Comparison of ENCODE assay signal across 21 cellular contexts in genomic region chr1:65512967-65513777, GRCh38.
DNase-seq lines count a peak whose midpoint lies in the region; ATAC-seq, FAIRE-seq and TF ChIP-seq lines count a peak whose summit lies in the region.
"Had no signal": no experiment of that assay in that cellular context is flagged by ENCODE, and none has a peak within 500 bp of the region (broad histone marks: within the 10 kb centered on the region; RNA-seq: fewer than 3 reads in every experiment).

No MANE protein-coding gene starts in this region.

- DNase-seq in H54 (ENCODE audit: insufficient read length, low spot score): no peak
- DNase-seq in bronchial epithelial cell (ENCODE audit: low read depth): peak; percentile 17
- peak in 1 of 3 donors; percentile 58 for DNase-seq in right lobe of liver
- no peak for DNase-seq in HTR-8/SVneo (ENCODE audit: insufficient read length, low spot score)
- no peak for DNase-seq in NCI-H1694 (lab: John Stamatoyannopoulos, UW)
- DNase-seq in activated CD4-positive, alpha-beta memory T cell treated with anti-CD3 and anti-CD28 coated beads, Interleukin-2, amount 10 ng/mL, durations not matched to agents 7 days and 5 days: no peak
- no peak for DNase-seq in OCI-LY7 (ENCODE audit: low spot score)
- DNase-seq: activated T-cell treated with anti-CD3 and anti-CD28 coated beads, Interleukin-2, amount 50 U/mL, for 48 hours; DMS79 treated with DMSO at 0.1 percent for 48 hours; erythroblast; H7; NCI-H1417; NCI-H2171 treated with DMSO at 0.1 percent for 48 hours; ovary had no signal

- no peaks in the 10 kb centered on the region for H3K9me3 Mint-ChIP-seq in activated CD4-positive, alpha-beta memory T cell treated with anti-CD3 and anti-CD28 coated beads, Interleukin-2, amount 10 ng/mL, durations not matched to agents 7 days and 5 days
- H3K9me3 Mint-ChIP-seq: activated naive CD4-positive, alpha-beta T cell treated with anti-CD3 and anti-CD28 coated beads, Interleukin-2, amount 50 U/mL, for 24 hours had no signal

- H3K4me3 ChIP-seq in bronchial epithelial cell (ENCODE audit: low read depth, low read length) (no peak overlapping the region), right lobe of liver (no peak overlapping the region), OCI-LY7 (ENCODE audit: low read depth, low read length, poor library complexity, severe bottlenecking) (no peak overlapping the region)
- H3K4me3 ChIP-seq: body of pancreas, lung, ovary, thoracic aorta had no signal

- H3K36me3 ChIP-seq in bronchial epithelial cell (ENCODE audit: control insufficient read depth, insufficient read depth, low read length): no peaks in the 10 kb centered on the region
- H3K36me3 ChIP-seq in right lobe of liver: no peaks in the 10 kb centered on the region
- H3K36me3 ChIP-seq in OCI-LY7 (ENCODE audit: insufficient read depth, low read length): no peaks in the 10 kb centered on the region
- H3K36me3 ChIP-seq: ovary, thoracic aorta had no signal

- H3K4me3 Mint-ChIP-seq in activated CD4-positive, alpha-beta memory T cell treated with anti-CD3 and anti-CD28 coated beads, Interleukin-2, amount 10 ng/mL, durations not matched to agents 7 days and 5 days: no peak overlapping the region
- H3K4me3 Mint-ChIP-seq: activated naive CD4-positive, alpha-beta T cell treated with anti-CD3 and anti-CD28 coated beads, Interleukin-2, amount 50 U/mL, for 24 hours had no signal

- H3K27ac Mint-ChIP-seq in activated CD4-positive, alpha-beta memory T cell treated with anti-CD3 and anti-CD28 coated beads, Interleukin-2, amount 10 ng/mL, durations not matched to agents 7 days and 5 days: no peak overlapping the region
- H3K27ac Mint-ChIP-seq: activated naive CD4-positive, alpha-beta T cell treated with anti-CD3 and anti-CD28 coated beads, Interleukin-2, amount 50 U/mL, for 24 hours had no signal

- 40% methylated on average over 1 of the region's 1 CpG for WGBS in right lobe of liver (ENCODE audit: insufficient coverage, low coverage, low lambda C conversion rate, missing lambda C conversion rate)

- H3K27ac ChIP-seq in 22Rv1 (peak overlapping the region; percentile 35; the same call in 1 of the 2 replicates), right lobe of liver (peak overlapping the region; percentile 4 to 79 (median 76)), OCI-LY7 (ENCODE audit: low read depth, low read length, poor library complexity, severe bottlenecking) (no peak overlapping the region)
- H3K27ac ChIP-seq: body of pancreas, ovary, thoracic aorta had no signal

- no peaks in the 10 kb centered on the region for H3K79me2 ChIP-seq in OCI-LY7 (ENCODE audit: insufficient read depth, low read depth, low read length)

- peak; percentile 66 to 76 (median 74) for ATAC-seq in right lobe of liver
- ATAC-seq: Panc1 had no signal

- CTCF ChIA-PET in activated CD4-positive, alpha-beta memory T cell treated with anti-CD3 and anti-CD28 coated beads, Interleukin-2, amount 10 ng/mL, durations not matched to agents 7 days and 5 days (lab: Charles Lee): no interaction called here
- CTCF ChIA-PET in OCI-LY7 (lab: Charles Lee; ENCODE audit: unreplicated experiment): no interaction called here

- H3K27me3 Mint-ChIP-seq in activated CD4-positive, alpha-beta memory T cell treated with anti-CD3 and anti-CD28 coated beads, Interleukin-2, amount 10 ng/mL, durations not matched to agents 7 days and 5 days: no peaks in the 10 kb centered on the region
- H3K27me3 Mint-ChIP-seq: activated naive CD4-positive, alpha-beta T cell treated with anti-CD3 and anti-CD28 coated beads, Interleukin-2, amount 50 U/mL, for 24 hours had no signal

- no peak overlapping the region for H3K4me2 ChIP-seq in OCI-LY7 (ENCODE audit: low read length)

- TF ChIP-seq CTCF in 22Rv1 (IDR thresholded peaks at IDR 0.05) (no peak), bronchial epithelial cell (IDR thresholded peaks at IDR 0.05; ENCODE audit: insufficient read depth, low read length, severe bottlenecking) (no peak), right lobe of liver (IDR thresholded peaks at IDR 0.05) (no peak), OCI-LY7 (conservative IDR thresholded peaks at IDR 0.05; ENCODE audit: low read length) (no peak)

- H3K9me2 ChIP-seq in OCI-LY7 (ENCODE audit: insufficient read depth, low read length): no peaks in the 10 kb centered on the region

- H3K4me1 ChIP-seq in right lobe of liver: peaks cover 0 to 22% (median 7%) of the 10 kb centered on the region in 4 donors
- H3K4me1 ChIP-seq in OCI-LY7 (ENCODE audit: insufficient read depth, low read length, poor library complexity, severe bottlenecking): no peaks in the 10 kb centered on the region

- H3K36me3 Mint-ChIP-seq in activated CD4-positive, alpha-beta memory T cell treated with anti-CD3 and anti-CD28 coated beads, Interleukin-2, amount 10 ng/mL, durations not matched to agents 7 days and 5 days (ENCODE audit: low read depth): no peaks in the 10 kb centered on the region
- H3K36me3 Mint-ChIP-seq: activated naive CD4-positive, alpha-beta T cell treated with anti-CD3 and anti-CD28 coated beads, Interleukin-2, amount 50 U/mL, for 24 hours had no signal

- no peak overlapping the region for H2AFZ ChIP-seq in OCI-LY7 (ENCODE audit: low read length)

- intact Hi-C loops in right lobe of liver (cut with DNase I) (no loop called here), OCI-LY7 (cut with micrococcal nuclease; ENCODE audit: unreplicated experiment) (no loop called here)

- FAIRE-seq in H54 (lab: Jason Lieb, UNC): peak; percentile 52
- peak; percentile 28 for FAIRE-seq in bronchial epithelial cell (lab: Jason Lieb, UNC)
- FAIRE-seq in HTR-8/SVneo (lab: Jason Lieb, UNC): no peak
- FAIRE-seq: A204.1 had no signal

- TF ChIP-seq POLR2A in H54 (IDR thresholded peaks at IDR 0.05; ENCODE audit: low read depth, low read length) (no peak), right lobe of liver (IDR thresholded peaks at IDR 0.05) (no peak)

- H3K9me3 ChIP-seq in right lobe of liver (no peaks in the 10 kb centered on the region), OCI-LY7 (ENCODE audit: low read length) (no peaks in the 10 kb centered on the region)
- H3K9me3 ChIP-seq: body of pancreas, ovary, thoracic aorta had no signal

- no TSS peak for BruUV-seq in OCI-LY7 (replicated peaks; lab: Mats Ljungman, UMichigan)

- H3K4me1 Mint-ChIP-seq in activated CD4-positive, alpha-beta memory T cell treated with anti-CD3 and anti-CD28 coated beads, Interleukin-2, amount 10 ng/mL, durations not matched to agents 7 days and 5 days: no peaks in the 10 kb centered on the region
- H3K4me1 Mint-ChIP-seq: activated naive CD4-positive, alpha-beta T cell treated with anti-CD3 and anti-CD28 coated beads, Interleukin-2, amount 50 U/mL, for 24 hours had no signal

- H3K27me3 ChIP-seq in bronchial epithelial cell (ENCODE audit: control insufficient read depth, insufficient read depth, low read length) (no peaks in the 10 kb centered on the region), right lobe of liver (no peaks in the 10 kb centered on the region)
- H3K27me3 ChIP-seq: body of pancreas, ovary had no signal

- POLR2A ChIA-PET in activated CD4-positive, alpha-beta memory T cell treated with anti-CD3 and anti-CD28 coated beads, Interleukin-2, amount 10 ng/mL, durations not matched to agents 7 days and 5 days (lab: Charles Lee): no interaction called here
- POLR2A ChIA-PET in OCI-LY7 (lab: Charles Lee): no interaction called here

- no peaks in the 10 kb centered on the region for H4K20me1 ChIP-seq in OCI-LY7 (ENCODE audit: insufficient read depth, low read length)
